ENCODE assay signal across 26 cellular contexts in genomic region chr6:135897087-135897486, GRCh38.
"Had no signal": no experiment of that assay in that cellular context is flagged by ENCODE, and none has a peak within 500 bp of the region (broad histone marks: within the 10 kb centered on the region; RNA-seq: fewer than 3 reads in every experiment).

No MANE protein-coding gene starts in this region.

- H3K27me3 Mint-ChIP-seq: naive B cell had no signal

- H3K9me3 Mint-ChIP-seq: effector memory CD8-positive, alpha-beta T cell; nephron had no signal

- H3K27ac ChIP-seq: esophagus squamous epithelium, heart right ventricle, left lung, prostate gland, skin epidermis, spleen, testis, upper lobe of left lung had no signal

- H3K27ac Mint-ChIP-seq: effector memory CD8-positive, alpha-beta T cell; mesothelial cell of epicardium; nephron had no signal

- DNase-seq: cortex of kidney; effector memory CD8-positive, alpha-beta T cell; erythroblast; esophagus squamous epithelium; foreskin melanocyte; glutamatergic neuron; heart right ventricle; hippocampal formation; left cardiac atrium; left lung; mesenchymal stem cell; mucosa of descending colon; naive B cell; nucleus accumbens; right cardiac atrium; spleen; stimulated activated CD4-positive, alpha-beta T cell treated with anti-CD3 and anti-CD28 coated beads, Interleukin-4, amount 100 ng/mL, for 4 hours; stimulated activated naive CD4-positive, alpha-beta T cell; substantia nigra; testis; upper lobe of left lung had no signal

- H3K4me3 Mint-ChIP-seq: effector memory CD8-positive, alpha-beta T cell; mesothelial cell of epicardium; nephron had no signal

- ATAC-seq: effector memory CD8-positive, alpha-beta T cell; heart right ventricle; left cardiac atrium; left lung; mucosa of descending colon; right cardiac atrium had no signal

- H3K4me1 ChIP-seq: left lung, prostate gland, upper lobe of left lung had no signal

- H3K36me3 ChIP-seq: esophagus squamous epithelium, left lung, prostate gland, spleen, tibial nerve, upper lobe of left lung had no signal

- H3K4me3 ChIP-seq: esophagus squamous epithelium, heart right ventricle, left lung, mucosa of descending colon, prostate gland, skin epidermis, spleen, testis, tibial nerve, upper lobe of left lung had no signal

- H3K27me3 ChIP-seq: esophagus squamous epithelium, heart right ventricle, left lung, spleen, testis, tibial nerve, upper lobe of left lung had no signal

- H3K9me3 ChIP-seq: esophagus squamous epithelium, heart right ventricle, left lung, mucosa of descending colon, prostate gland, testis, tibial nerve, upper lobe of left lung had no signal
